15 cellular contexts compared by ENCODE assay signal in genomic region chr21:45865106-45865835, GRCh38.
DNase-seq lines count a peak whose midpoint lies in the region; ATAC-seq and TF ChIP-seq lines count a peak whose summit lies in the region.
"Had no signal": no experiment of that assay in that cellular context is flagged by ENCODE, and none has a peak within 500 bp of the region (broad histone marks: within the 10 kb centered on the region; RNA-seq: fewer than 3 reads in every experiment).

No MANE protein-coding gene starts in this region.

- H3K18ac ChIP-seq in trophoblast cell (ENCODE audit: low read length), result no peak overlapping the region

- no peaks in the 10 kb centered on the region for H3K36me3 Mint-ChIP-seq in CD4-positive, alpha-beta T cell (ENCODE audit: low read depth)

- TF ChIP-seq CTCF in CD4-positive, alpha-beta T cell (IDR thresholded peaks at IDR 0.05), result no peak

- H3K79me2 ChIP-seq in trophoblast cell (ENCODE audit: control insufficient read depth, insufficient read depth, low read length, poor library complexity), result no peaks in the 10 kb centered on the region

- intact Hi-C loops in CD4-positive, alpha-beta T cell (cut with DNase I, micrococcal nuclease), result no loop called here

- WGBS in trophoblast cell (ENCODE audit: extremely low coverage, insufficient coverage, insufficient read length), result no CpG with 5 or more reads among the region's 27 CpGs

- H3K14ac ChIP-seq in trophoblast cell (ENCODE audit: low read length), result no peak overlapping the region

- H3K27ac ChIP-seq in epithelial cell of prostate, result no peak overlapping the region
- no peak overlapping the region for H3K27ac ChIP-seq in trophoblast cell (ENCODE audit: low read depth, low read length)
- H3K27ac ChIP-seq in CD4-positive, alpha-beta T cell (ENCODE audit: low read depth, low read length), result no peak overlapping the region
- H3K27ac ChIP-seq: heart left ventricle, HL-60, psoas muscle had no signal

- peak; percentile 78 for DNase-seq in GM03348 (ENCODE audit: low spot score)
- DNase-seq in RPMI7951 (ENCODE audit: low read depth), result peak; percentile 92
- peak; percentile 27 for DNase-seq in epithelial cell of prostate (ENCODE audit: low read depth, low spot score)
- DNase-seq in trophoblast cell, result peak; percentile 31 to 42
- DNase-seq in CD4-positive, alpha-beta T cell, result no peak
- no peak for DNase-seq in NCI-H146 treated with DMSO at 0.1 percent for 48 hours (lab: John Stamatoyannopoulos, UW; ENCODE audit: unreplicated experiment)
- no peak for DNase-seq in activated effector memory CD4-positive, alpha-beta T cell treated with anti-CD3 and anti-CD28 coated beads, Interleukin-2, amount 50 U/mL, for 16 hours
- no peak for DNase-seq in globus pallidus (ENCODE audit: low spot score)
- DNase-seq: activated CD4-positive, CD25-positive, alpha-beta regulatory T cell treated with anti-CD3 and anti-CD28 coated beads, Interleukin-2, amount 50 U/mL, for 72 hours; heart left ventricle; NCI-H1092; NCI-H524 treated with DMSO at 0.1 percent for 48 hours; psoas muscle; SIG-M5 had no signal

- H3K27me3 ChIP-seq in trophoblast cell (ENCODE audit: insufficient read depth, low read length), result no peaks in the 10 kb centered on the region
- no peaks in the 10 kb centered on the region for H3K27me3 ChIP-seq in CD4-positive, alpha-beta T cell (ENCODE audit: control insufficient read depth, insufficient read depth, low read length)

- no peak overlapping the region for H3K23ac ChIP-seq in trophoblast cell (ENCODE audit: low read length)

- no peak overlapping the region for H4K12ac ChIP-seq in trophoblast cell (ENCODE audit: low read depth, low read length)

- H3K79me1 ChIP-seq in trophoblast cell (ENCODE audit: low read length), result no peaks in the 10 kb centered on the region

- no peak overlapping the region for H4K91ac ChIP-seq in trophoblast cell (ENCODE audit: low read depth, low read length)

- POLR2A ChIA-PET in CD4-positive, alpha-beta T cell (lab: Charles Lee), result no interaction called here

- H3K4me3 Mint-ChIP-seq in CD4-positive, alpha-beta T cell, result no peak overlapping the region

- peaks cover 0 to 4% of the 10 kb centered on the region in 2 experiments for H3K4me1 ChIP-seq in trophoblast cell (ENCODE audit: control insufficient read depth in 1 of 2, insufficient read depth in 2 of 2, low read length in 2 of 2)
- H3K4me1 ChIP-seq: heart left ventricle, psoas muscle had no signal

- ATAC-seq in CD4-positive, alpha-beta T cell (ENCODE audit: poor library complexity), result no peak
- ATAC-seq: heart left ventricle, psoas muscle had no signal

- no peak overlapping the region for H3K9ac ChIP-seq in trophoblast cell (ENCODE audit: low read length)

- no peaks in the 10 kb centered on the region for H3K9me3 Mint-ChIP-seq in CD4-positive, alpha-beta T cell

- no peaks in the 10 kb centered on the region for H3K27me3 Mint-ChIP-seq in CD4-positive, alpha-beta T cell

- H3K4ac ChIP-seq in trophoblast cell (ENCODE audit: low read depth, low read length), result no peak overlapping the region

- no peak overlapping the region for H3K27ac Mint-ChIP-seq in CD4-positive, alpha-beta T cell

- H2BK12ac ChIP-seq in trophoblast cell (ENCODE audit: low read length), result no peak overlapping the region

- H2AK5ac ChIP-seq in trophoblast cell (ENCODE audit: low read length), result no peak overlapping the region

- H3K4me2 ChIP-seq in trophoblast cell (ENCODE audit: low read length), result no peak overlapping the region

- H3K36me3 ChIP-seq in trophoblast cell (ENCODE audit: control insufficient read depth in 1 of 2, insufficient read depth in 2 of 2, low read length in 2 of 2), result no peaks in the 10 kb centered on the region
- H3K36me3 ChIP-seq: heart left ventricle had no signal

- CTCF ChIA-PET in CD4-positive, alpha-beta T cell (lab: Charles Lee), result no interaction called here

- H2BK120ac ChIP-seq in trophoblast cell (ENCODE audit: insufficient read depth, low read length, poor library complexity), result no peak overlapping the region

- no peak overlapping the region for H3K4me3 ChIP-seq in trophoblast cell (ENCODE audit: low read depth, low read length)
- H3K4me3 ChIP-seq: heart left ventricle, psoas muscle had no signal

- no peak overlapping the region for H4K8ac ChIP-seq in trophoblast cell (ENCODE audit: low read depth, low read length)

- no peaks in the 10 kb centered on the region for H3K4me1 Mint-ChIP-seq in CD4-positive, alpha-beta T cell (ENCODE audit: low read depth)

- H2AFZ ChIP-seq in trophoblast cell (ENCODE audit: insufficient read depth, low read length, poor library complexity), result no peak overlapping the region

- peaks cover 2% of the 10 kb centered on the region for H3K9me3 ChIP-seq in trophoblast cell (ENCODE audit: insufficient read depth, low read depth, low read length)
- H3K9me3 ChIP-seq in CD4-positive, alpha-beta T cell (ENCODE audit: control insufficient read depth, low read length), result no peaks in the 10 kb centered on the region
- H3K9me3 ChIP-seq: heart left ventricle, psoas muscle had no signal

- H2BK5ac ChIP-seq in trophoblast cell (ENCODE audit: low read depth, low read length, poor library complexity), result no peak overlapping the region

Comparison
In these comparisons a context has a peak if more than half of its experiments do, and no peak if none do; other contexts are left out.
1. DNase-seq: peak in GM03348 (single experiment), RPMI7951 (single experiment), epithelial cell of prostate (single experiment) and trophoblast cell (2 of 2); none in CD4-positive, alpha-beta T cell (0 of 10), NCI-H146 treated with DMSO at 0.1 percent for 48 hours (single experiment), activated effector memory CD4-positive, alpha-beta T cell treated with anti-CD3 and anti-CD28 coated beads, Interleukin-2, amount 50 U/mL, for 16 hours (single experiment) and globus pallidus (single experiment).